ENCODE assay signal across 1 cellular context in the genomic region with DNA sequence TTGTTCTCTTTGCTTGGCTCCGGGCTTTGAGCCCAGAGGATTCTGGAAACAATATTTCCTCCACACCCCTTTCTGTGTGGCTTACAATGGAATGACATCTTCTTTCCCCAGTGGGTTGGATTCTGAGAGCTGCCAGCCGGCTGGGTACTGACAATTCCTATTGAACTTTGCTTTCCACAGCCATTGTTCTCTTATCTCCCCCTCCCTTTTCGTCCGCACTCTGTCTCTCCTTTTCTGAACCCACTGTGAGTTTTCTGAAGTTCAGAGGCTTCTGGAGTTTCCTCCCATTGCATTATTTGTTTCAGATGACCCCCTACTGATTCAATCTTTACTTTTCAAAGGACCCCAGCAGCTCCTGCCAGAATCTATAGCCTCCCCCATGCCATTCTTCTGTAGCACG.
A peak's percentile ranks its signal among the peaks of the same experiment; 100 is the strongest.
TF ChIP-seq lines count a peak whose summit lies in the region.

No MANE protein-coding gene starts in this region.

TF ChIP-seq in HepG2, 621 proteins besides CTCF, POLR2A, EP300 and RAD21:
- TF ChIP-seq SOX13 (IDR thresholded peaks at IDR 0.05) (peak; percentile 72), SOX13 (CRISPR knock-in tag; conservative IDR thresholded peaks at IDR 0.05 in 1 of 2, IDR thresholded peaks at IDR 0.05 in 1 of 2) (peak in 1 of 2 experiments; percentile 82; a peak in 2 of 4 replicates), USF2 (IDR thresholded peaks at IDR 0.05; ENCODE audit: low read depth, low read length) (no peak), USF2 (CRISPR knock-in tag; IDR thresholded peaks at IDR 0.05; ENCODE audit: borderline replicate concordance) (no peak), SOX6 (IDR thresholded peaks at IDR 0.05) (no peak), SOX6 (CRISPR knock-in tag; IDR thresholded peaks at IDR 0.05) (peak; percentile 72), ZSCAN31 (CRISPR knock-in tag; IDR thresholded peaks at IDR 0.05; ENCODE audit: low read depth) (no peak), ZNF446 (CRISPR knock-in tag; IDR thresholded peaks at IDR 0.05) (no peak), SOX5 (CRISPR knock-in tag; IDR thresholded peaks at IDR 0.05; ENCODE audit: borderline replicate concordance) (peak; percentile 71), ZNF530 (CRISPR knock-in tag; IDR thresholded peaks at IDR 0.05; ENCODE audit: low read depth) (no peak), PATZ1 (CRISPR knock-in tag; IDR thresholded peaks at IDR 0.05) (no peak)
